In the genomic region with DNA sequence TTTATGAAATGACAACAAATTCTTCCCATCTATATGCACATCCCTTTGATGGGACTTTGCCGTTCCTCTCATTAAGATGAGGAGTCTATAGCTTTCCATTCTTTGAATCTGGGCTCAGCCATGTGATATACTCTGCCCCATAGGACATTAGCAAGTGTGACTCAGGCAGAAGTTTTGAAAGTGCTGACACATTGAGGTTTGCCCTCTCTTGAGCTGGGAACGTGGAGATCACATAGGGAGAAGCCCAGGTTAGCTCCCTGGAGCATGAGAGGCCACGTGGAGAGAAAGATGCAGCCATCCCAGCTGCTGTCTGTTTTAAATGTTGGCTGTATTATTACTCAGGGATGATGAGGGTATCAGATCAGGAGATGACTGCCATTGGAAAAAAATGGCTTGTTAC, we compare ENCODE assay signal across 17 cellular contexts.
DNase-seq lines count a peak whose midpoint lies in the region; ATAC-seq and TF ChIP-seq lines count a peak whose summit lies in the region.
"Had no signal": no experiment of that assay in that cellular context is flagged by ENCODE, and none has a peak within 500 bp of the region (broad histone marks: within the 10 kb centered on the region; RNA-seq: fewer than 3 reads in every experiment).

No MANE protein-coding gene starts in this region.

- peaks cover 17% of the 10 kb centered on the region for H3K4me1 Mint-ChIP-seq in endodermal cell
- H3K4me1 Mint-ChIP-seq: CD14-positive monocyte had no signal

- H3K9me2 ChIP-seq in PC-3 (replicated peaks; ENCODE audit: low read length), result no peaks in the 10 kb centered on the region

- no peak overlapping the region for H3K9ac ChIP-seq in PC-3 (ENCODE audit: low read length)
- no peak overlapping the region for H3K9ac ChIP-seq in endodermal cell (ENCODE audit: extremely low read depth, low read length, poor library complexity, severe bottlenecking)

- no peak overlapping the region for H3K27ac ChIP-seq in PC-3 (ENCODE audit: low read length)
- no peak overlapping the region for H3K27ac ChIP-seq in endodermal cell (ENCODE audit: low read depth, low read length)

- no peak overlapping the region for H2AFZ ChIP-seq in PC-3 (ENCODE audit: low read length)

- no peak overlapping the region for H3K4me3 ChIP-seq in PC-3 (ENCODE audit: low read length)
- no peak overlapping the region for H3K4me3 ChIP-seq in endodermal cell (ENCODE audit: low read length)

- POLR2A ChIA-PET in PC-3 (lab: Charles Lee; ENCODE audit: unreplicated experiment), result no interaction called here

- intact Hi-C loops in PC-3 (cut with micrococcal nuclease), result no loop called here

- H3K9me3 ChIP-seq in PC-3 (ENCODE audit: low read length) (no peaks in the 10 kb centered on the region), endodermal cell (ENCODE audit: control insufficient read depth, low read length) (no peaks in the 10 kb centered on the region)

- no peaks in the 10 kb centered on the region for H3K79me2 ChIP-seq in PC-3 (ENCODE audit: low read length)

- peak; percentile 59 for DNase-seq in GM03348 (ENCODE audit: low spot score)
- peak; percentile 58 for DNase-seq in PC-3
- peak; percentile 33 for DNase-seq in endodermal cell
- DNase-seq in myocyte (ENCODE audit: low read depth), result peak; percentile 61
- DNase-seq in ureter (ENCODE audit: low spot score), result no peak
- DNase-seq in NCI-H2029 treated with DMSO at 0.1 percent for 48 hours (lab: John Stamatoyannopoulos, UW), result no peak
- no peak for DNase-seq in GOT3 (lab: John Stamatoyannopoulos, UW)
- DNase-seq: activated CD8-positive, alpha-beta memory T cell treated with anti-CD3 and anti-CD28 coated beads for 24 hours; activated gamma-delta T cell treated with Interleukin-2 at 50 U/mL for 16 hours; central memory CD4-positive, alpha-beta T cell; Kasumi-1; NK-92 treated with Interleukin-12 subunit alpha and Interleukin-12 subunit beta, amount 100 ng/mL, for 24 hours; right cardiac atrium; stimulated activated CD4-positive, alpha-beta T cell treated with anti-CD3 and anti-CD28 coated beads, Interleukin-4, amount 100 ng/mL, for 24 hours had no signal

- peak; percentile 60 for ATAC-seq in PC-3
- ATAC-seq in GM19324 (IDR thresholded peaks at IDR 0.05; ENCODE audit: low FRiP score, unreplicated experiment), result no peak
- ATAC-seq: right cardiac atrium had no signal

- CTCF ChIA-PET in PC-3 (lab: Charles Lee), result no interaction called here

- H3K4me1 ChIP-seq in PC-3 (ENCODE audit: insufficient read depth, low read length) (peaks cover 10% of the 10 kb centered on the region; the same call in 1 of the 2 replicates), endodermal cell (ENCODE audit: control insufficient read depth, insufficient read depth, low read length) (no peaks in the 10 kb centered on the region)

- H3F3A ChIP-seq in PC-3 (ENCODE audit: low read length, unreplicated experiment), result no peaks in the 10 kb centered on the region

- BruUV-seq in PC-3 (replicated peaks; lab: Mats Ljungman, UMichigan), result no TSS peak

- WGBS in endodermal cell (ENCODE audit: insufficient coverage in 1 of 2, insufficient read length in 1 of 2), 2 experiments, result 75 to 76% methylated on average over 3 of the region's 3 CpGs

- H3K36me3 ChIP-seq in PC-3 (ENCODE audit: low read depth, low read length) (no peaks in the 10 kb centered on the region), endodermal cell (ENCODE audit: control insufficient read depth, insufficient read depth, low read length) (no peaks in the 10 kb centered on the region)

- H4K20me1 ChIP-seq in PC-3 (ENCODE audit: low read length), result no peaks in the 10 kb centered on the region

- no peaks in the 10 kb centered on the region for H3K9me3 Mint-ChIP-seq in endodermal cell
- H3K9me3 Mint-ChIP-seq: CD14-positive monocyte, nephron had no signal

- H3K4me3 Mint-ChIP-seq in endodermal cell, result no peak overlapping the region
- H3K4me3 Mint-ChIP-seq: CD14-positive monocyte, nephron had no signal

- no peaks in the 10 kb centered on the region for H3K36me3 Mint-ChIP-seq in endodermal cell (ENCODE audit: low read depth)
- H3K36me3 Mint-ChIP-seq: CD14-positive monocyte had no signal

- peaks cover 6% of the 10 kb centered on the region for H3K27me3 Mint-ChIP-seq in endodermal cell (ENCODE audit: insufficient read depth)

- no peak for TF ChIP-seq CTCF in PC-3 (conservative IDR thresholded peaks at IDR 0.05; ENCODE audit: low read depth, low read length)
- no peak for TF ChIP-seq CTCF in endodermal cell (conservative IDR thresholded peaks at IDR 0.05)

- no peak overlapping the region for H3K27ac Mint-ChIP-seq in endodermal cell
- H3K27ac Mint-ChIP-seq: CD14-positive monocyte, nephron had no signal

- H3K27me3 ChIP-seq in PC-3 (ENCODE audit: low read length) (no peaks in the 10 kb centered on the region), endodermal cell (ENCODE audit: control insufficient read depth, insufficient read depth, low read length, poor library complexity, severe bottlenecking) (no peaks in the 10 kb centered on the region)

- H3K4me2 ChIP-seq in PC-3 (ENCODE audit: low read length), result no peak overlapping the region

Comparison
In these comparisons a context has a peak if more than half of its experiments do, and no peak if none do; other contexts are left out.
1. DNase-seq: peak in GM03348 (single experiment), PC-3 (single experiment), endodermal cell (single experiment) and myocyte (single experiment); none in ureter (single experiment), NCI-H2029 treated with DMSO at 0.1 percent for 48 hours (single experiment) and GOT3 (single experiment).